15 cellular contexts compared by ENCODE assay signal in genomic region chr7:51229106-51229537, GRCh38.
A peak's percentile ranks its signal among the peaks of the same experiment; 100 is the strongest.
DNase-seq lines count a peak whose midpoint lies in the region; ATAC-seq lines count a peak whose summit lies in the region.
"Had no signal": no experiment of that assay in that cellular context is flagged by ENCODE, and none has a peak within 500 bp of the region (broad histone marks: within the 10 kb centered on the region; RNA-seq: fewer than 3 reads in every experiment).

No MANE protein-coding gene starts in this region.

- H2BK12ac ChIP-seq in mesenchymal stem cell (ENCODE audit: low read length in 2 of 2) = no peak overlapping the region

- peak overlapping the region; percentile 57 for H3K27ac ChIP-seq in cingulate gyrus (ENCODE audit: low read depth, low read length)
- no peak overlapping the region for H3K27ac ChIP-seq in mesenchymal stem cell (ENCODE audit: low read length, poor library complexity, severe bottlenecking)
- peak overlapping the region; percentile 53 for H3K27ac ChIP-seq in temporal lobe (ENCODE audit: low read depth, low read length)
- H3K27ac ChIP-seq: C4-2B, esophagus squamous epithelium had no signal

- no peak overlapping the region for H2BK120ac ChIP-seq in mesenchymal stem cell (ENCODE audit: low read depth, low read length)

- no peak overlapping the region for H3K4me3 Mint-ChIP-seq in activated T-helper 17 cell treated with anti-CD3 and anti-CD28 coated beads, Interleukin-2, amount 50 U/mL, for 72 hours
- H3K4me3 Mint-ChIP-seq: dendritic cell treated with granulocyte-macrophage colony-stimulating factor and Interleukin-4, amounts not matched to agents 40 ng/mL and 50 ng/mL, for 4 days; T-cell had no signal

- no peak overlapping the region for H2BK5ac ChIP-seq in mesenchymal stem cell (ENCODE audit: low read depth, low read length, poor library complexity, severe bottlenecking)

- no peaks in the 10 kb centered on the region for H3K36me3 Mint-ChIP-seq in activated T-helper 17 cell treated with anti-CD3 and anti-CD28 coated beads, Interleukin-2, amount 50 U/mL, for 72 hours (ENCODE audit: low read depth)
- H3K36me3 Mint-ChIP-seq: T-cell had no signal

- H3K23ac ChIP-seq in mesenchymal stem cell (ENCODE audit: low read length in 2 of 2) = no peak overlapping the region

- no peak overlapping the region for H4K8ac ChIP-seq in mesenchymal stem cell (ENCODE audit: low read length)

- no peak overlapping the region for H2AFZ ChIP-seq in mesenchymal stem cell (ENCODE audit: low read depth, low read length)

- H2BK15ac ChIP-seq in mesenchymal stem cell (ENCODE audit: low read depth, poor library complexity, severe bottlenecking) = no peak overlapping the region

- no peaks in the 10 kb centered on the region for H3K4me1 Mint-ChIP-seq in activated T-helper 17 cell treated with anti-CD3 and anti-CD28 coated beads, Interleukin-2, amount 50 U/mL, for 72 hours
- H3K4me1 Mint-ChIP-seq: T-cell had no signal

- no peaks in the 10 kb centered on the region for H3K9me3 Mint-ChIP-seq in activated T-helper 17 cell treated with anti-CD3 and anti-CD28 coated beads, Interleukin-2, amount 50 U/mL, for 72 hours
- H3K9me3 Mint-ChIP-seq: dendritic cell treated with granulocyte-macrophage colony-stimulating factor and Interleukin-4, amounts not matched to agents 40 ng/mL and 50 ng/mL, for 4 days; T-cell had no signal

- 85% methylated on average over 18 of the region's 18 CpGs for WGBS in mesenchymal stem cell

- H3K4me2 ChIP-seq in mesenchymal stem cell (ENCODE audit: low read length, poor library complexity, severe bottlenecking) = no peak overlapping the region

- peak; percentile 10 for DNase-seq in NCI-H526 treated with DMSO at 0.1 percent for 48 hours (lab: John Stamatoyannopoulos, UW)
- DNase-seq in mesenchymal stem cell = no peak
- DNase-seq in KG1 (lab: John Stamatoyannopoulos, UW) = no peak
- DNase-seq: activated T-cell treated with anti-CD3 and anti-CD28 coated beads, Interleukin-2, amount 50 U/mL, for 48 hours; esophagus squamous epithelium; NCI-H1694; NCI-H774; RPMI8226; T-cell had no signal

- no peak overlapping the region for H3K9ac ChIP-seq in mesenchymal stem cell (ENCODE audit: low read length)

- peak overlapping the region; percentile 72 for H4K91ac ChIP-seq in mesenchymal stem cell (ENCODE audit: low read length)

- no peak overlapping the region for H3K4ac ChIP-seq in mesenchymal stem cell (ENCODE audit: low read depth in 1 of 2, low read length in 2 of 2)

- peaks cover 4 to 27% of the 10 kb centered on the region in 2 experiments for H3K27me3 ChIP-seq in mesenchymal stem cell (ENCODE audit: control insufficient read depth in 1 of 2, insufficient read depth in 1 of 2, low read length in 2 of 2)
- H3K27me3 ChIP-seq: esophagus squamous epithelium had no signal

- peaks cover 12% of the 10 kb centered on the region for H3K27me3 Mint-ChIP-seq in activated T-helper 17 cell treated with anti-CD3 and anti-CD28 coated beads, Interleukin-2, amount 50 U/mL, for 72 hours

- H3K4me3 ChIP-seq in mesenchymal stem cell (ENCODE audit: insufficient read depth in 1 of 2, low read depth in 1 of 2, low read length in 2 of 2) = no peak overlapping the region
- H3K4me3 ChIP-seq: esophagus squamous epithelium had no signal

- ATAC-seq in activated T-helper 17 cell treated with anti-CD3 and anti-CD28 coated beads, Interleukin-2, amount 50 U/mL, for 72 hours (replicated peaks) = no peak
- ATAC-seq in GM21717 (IDR thresholded peaks at IDR 0.05; ENCODE audit: unreplicated experiment) = no peak
- ATAC-seq: T-cell had no signal

- H3K9me3 ChIP-seq in mesenchymal stem cell (ENCODE audit: control insufficient read depth, low read length) = no peaks in the 10 kb centered on the region
- H3K9me3 ChIP-seq: esophagus squamous epithelium had no signal

- peaks cover 2% of the 10 kb centered on the region for H3K4me1 ChIP-seq in mesenchymal stem cell (ENCODE audit: control insufficient read depth, insufficient read depth, low read depth, low read length)

- no peaks in the 10 kb centered on the region for H3K36me3 ChIP-seq in mesenchymal stem cell (ENCODE audit: control insufficient read depth in 1 of 2, insufficient read depth in 2 of 2, low read depth in 1 of 2, low read length in 2 of 2)
- H3K36me3 ChIP-seq: esophagus squamous epithelium had no signal

- H2AK5ac ChIP-seq in mesenchymal stem cell (ENCODE audit: low read length, severe bottlenecking) = no peak overlapping the region

- H3K14ac ChIP-seq in mesenchymal stem cell (ENCODE audit: low read length in 2 of 2) = no peak overlapping the region

- H3K79me1 ChIP-seq in mesenchymal stem cell (replicated peaks; ENCODE audit: low read length, poor library complexity, severe bottlenecking) = no peaks in the 10 kb centered on the region

- H3K27ac Mint-ChIP-seq in activated T-helper 17 cell treated with anti-CD3 and anti-CD28 coated beads, Interleukin-2, amount 50 U/mL, for 72 hours = no peak overlapping the region
- H3K27ac Mint-ChIP-seq: dendritic cell treated with granulocyte-macrophage colony-stimulating factor and Interleukin-4, amounts not matched to agents 40 ng/mL and 50 ng/mL, for 4 days; T-cell had no signal

- no peak overlapping the region for H3K18ac ChIP-seq in mesenchymal stem cell (ENCODE audit: low read depth in 1 of 2, low read length in 2 of 2)
